18 cellular contexts compared by ENCODE assay signal in the genomic region with DNA sequence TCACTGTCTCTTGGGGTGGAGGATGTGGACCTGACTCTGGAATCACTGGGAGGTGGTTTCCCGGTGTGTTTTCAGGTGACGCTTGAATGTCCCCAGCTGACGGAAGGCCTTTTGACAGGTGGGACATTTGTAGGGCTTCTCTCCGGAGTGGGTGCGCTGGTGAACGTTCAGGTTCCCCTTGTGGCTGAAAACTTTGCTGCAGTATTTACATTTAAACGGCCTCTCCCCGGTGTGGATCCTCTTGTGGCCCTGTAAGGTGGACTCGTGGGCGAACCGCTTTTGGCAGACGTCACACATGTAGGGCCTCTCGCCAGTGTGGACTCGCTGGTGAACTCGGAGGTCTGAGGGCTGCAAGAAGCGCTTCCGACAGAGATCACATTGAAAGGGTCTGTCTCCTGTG. TPM values are rescaled to one million over a fixed set of nuclear protein-coding genes. Genes with fewer than 3 reads are reported as not detected.
DNase-seq lines count a peak whose midpoint lies in the region; ATAC-seq and TF ChIP-seq lines count a peak whose summit lies in the region.
"Had no signal": no experiment of that assay in that cellular context is flagged by ENCODE, and none has a peak within 500 bp of the region (broad histone marks: within the 10 kb centered on the region; RNA-seq: fewer than 3 reads in every experiment).

No MANE protein-coding gene starts in this region.

- no peaks in the 10 kb centered on the region for H3K4me1 ChIP-seq in H9 (ENCODE audit: insufficient read depth, low read length)
- H3K4me1 ChIP-seq in neural progenitor cell: no peaks in the 10 kb centered on the region
- H3K4me1 ChIP-seq: Peyer's patch had no signal

- H2BK120ac ChIP-seq in H9 (ENCODE audit: low read depth, low read length, poor library complexity, severe bottlenecking): no peak overlapping the region

- no peak overlapping the region for H4K91ac ChIP-seq in H9 (ENCODE audit: insufficient read length, low read depth, low read length)

- H3K27ac ChIP-seq in H9 (ENCODE audit: insufficient read length, low read depth, low read length) (no peak overlapping the region), neural progenitor cell (no peak overlapping the region)
- H3K27ac ChIP-seq: Peyer's patch had no signal

- no peaks in the 10 kb centered on the region for H3K79me1 ChIP-seq in H9 (ENCODE audit: insufficient read depth, low read depth, low read length, poor library complexity, severe bottlenecking)

- H3K18ac ChIP-seq in H9 (ENCODE audit: insufficient read length, low read depth, low read length): no peak overlapping the region

- peaks cover 12% of the 10 kb centered on the region for H3K27me3 Mint-ChIP-seq in H9 (ENCODE audit: low read depth)
- peaks cover 8% of the 10 kb centered on the region for H3K27me3 Mint-ChIP-seq in neural progenitor cell (ENCODE audit: insufficient read depth, low read depth)
- peaks cover 9% of the 10 kb centered on the region for H3K27me3 Mint-ChIP-seq in activated T-cell treated with anti-CD3 and anti-CD28 coated beads, Interleukin-2, amount 50 U/mL, for 72 hours (ENCODE audit: low read depth)

- no peak overlapping the region for H4K5ac ChIP-seq in H9 (ENCODE audit: insufficient read length, low read depth, low read length)

- no peaks in the 10 kb centered on the region for H3K23me2 ChIP-seq in H9 (ENCODE audit: insufficient read length, low read depth, low read length, poor library complexity, severe bottlenecking)

- no peaks in the 10 kb centered on the region for H3K79me2 ChIP-seq in H9 (ENCODE audit: insufficient read depth, low read length)
- no peaks in the 10 kb centered on the region for H3K79me2 ChIP-seq in neural progenitor cell (ENCODE audit: low read depth)

- H3K9me3 Mint-ChIP-seq in H9 (peaks cover 0 to 54% of the 10 kb centered on the region in 2 experiments; a peak in 2 of 5 replicates), neural progenitor cell (no peaks in the 10 kb centered on the region)
- H3K9me3 Mint-ChIP-seq in activated T-cell treated with anti-CD3 and anti-CD28 coated beads, Interleukin-2, amount 50 U/mL, for 72 hours: no peaks in the 10 kb centered on the region

- H3K9ac ChIP-seq in H9 (ENCODE audit: extremely low read depth, insufficient read length, low read length): no peak overlapping the region
- no peak overlapping the region for H3K9ac ChIP-seq in neural progenitor cell

- no peak overlapping the region for H3K56ac ChIP-seq in H9 (ENCODE audit: insufficient read length, low read depth, low read length)

- H2BK5ac ChIP-seq in H9 (ENCODE audit: insufficient read length, low read length): no peak overlapping the region

- H3T11ph ChIP-seq in H9 (ENCODE audit: low read length): no peak overlapping the region

- H3K4me1 Mint-ChIP-seq in H9 (no peaks in the 10 kb centered on the region), neural progenitor cell (no peaks in the 10 kb centered on the region)
- H3K4me1 Mint-ChIP-seq in activated T-cell treated with anti-CD3 and anti-CD28 coated beads, Interleukin-2, amount 50 U/mL, for 72 hours (ENCODE audit: low read depth): peaks cover 6% of the 10 kb centered on the region

- H4K20me1 ChIP-seq in H9 (ENCODE audit: control insufficient read depth, insufficient read depth, insufficient read length) (no peaks in the 10 kb centered on the region), neural progenitor cell (ENCODE audit: low read depth) (no peaks in the 10 kb centered on the region)

- H3K14ac ChIP-seq in H9 (ENCODE audit: insufficient read depth, low read length): no peak overlapping the region

- H3K27ac Mint-ChIP-seq in H9 (no peak overlapping the region), neural progenitor cell (no peak overlapping the region)
- H3K27ac Mint-ChIP-seq in activated T-cell treated with anti-CD3 and anti-CD28 coated beads, Interleukin-2, amount 50 U/mL, for 72 hours: no peak overlapping the region

- no peaks in the 10 kb centered on the region for H3K36me3 ChIP-seq in neural progenitor cell
- H3K36me3 ChIP-seq: Peyer's patch had no signal

- H2AFZ ChIP-seq in H9 (ENCODE audit: low read length): no peak overlapping the region
- no peak overlapping the region for H2AFZ ChIP-seq in neural progenitor cell (replicated peaks)

- H3K4me3 Mint-ChIP-seq in H9: no peak overlapping the region
- no peak overlapping the region for H3K4me3 Mint-ChIP-seq in neural progenitor cell
- H3K4me3 Mint-ChIP-seq in activated T-cell treated with anti-CD3 and anti-CD28 coated beads, Interleukin-2, amount 50 U/mL, for 72 hours: no peak overlapping the region

- no peak overlapping the region for H2AK5ac ChIP-seq in H9 (ENCODE audit: insufficient read length, low read length)

- H3K23ac ChIP-seq in H9 (ENCODE audit: insufficient read length, low read depth, low read length): no peak overlapping the region

- DNase-seq in DMS53 (lab: John Stamatoyannopoulos, UW) (peak; percentile 37), DMS53 treated with DMSO at 0.1 percent for 48 hours (lab: John Stamatoyannopoulos, UW; ENCODE audit: unreplicated experiment) (no peak), H9 (no peak), UCSD-AML1 (lab: John Stamatoyannopoulos, UW; ENCODE audit: unreplicated experiment) (peak; percentile 12), neural progenitor cell (ENCODE audit: low spot score) (peak; percentile 8), SHP77 treated with DMSO at 0.1 percent for 48 hours (lab: John Stamatoyannopoulos, UW) (no peak), middle frontal gyrus (ENCODE audit: extremely low spot score, low spot score) (no peak)
- no peak for DNase-seq in activated T-cell treated with anti-CD3 and anti-CD28 coated beads, Interleukin-2, amount 50 U/mL, for 72 hours
- DNase-seq: 8988T, C1 segment of cervical spinal cord, COR-L47, DMS79, NCI-H146, NCI-H2107, NCI-H69, Peyer's patch, SHP77 had no signal

- H3K9me3 ChIP-seq in H9 (ENCODE audit: control insufficient read depth, low read depth, low read length) (no peaks in the 10 kb centered on the region), neural progenitor cell (ENCODE audit: low read depth) (no peaks in the 10 kb centered on the region)
- H3K9me3 ChIP-seq: Peyer's patch had no signal

- no peak overlapping the region for H2BK15ac ChIP-seq in H9 (ENCODE audit: low read depth, low read length)

- peak; percentile 26; the same call in 1 of the 3 replicates for TF ChIP-seq CTCF in H9 (conservative IDR thresholded peaks at IDR 0.05)
- TF ChIP-seq CTCF in neural progenitor cell (IDR thresholded peaks at IDR 0.05): peak; percentile 21

- H4K8ac ChIP-seq in H9 (replicated peaks; ENCODE audit: insufficient read length, low read depth, low read length): no peak overlapping the region

- no CpG with 5 or more reads among the region's 17 CpGs for WGBS in H9 (ENCODE audit: extremely low coverage, insufficient read length, low lambda C conversion rate)

- no peak for ATAC-seq in activated T-cell treated with anti-CD3 and anti-CD28 coated beads, Interleukin-2, amount 50 U/mL, for 72 hours (replicated peaks in 1 of 2)

- H3K27me3 ChIP-seq in H9 (ENCODE audit: insufficient read depth, low read length) (no peaks in the 10 kb centered on the region), neural progenitor cell (no peaks in the 10 kb centered on the region)
- H3K27me3 ChIP-seq: Peyer's patch had no signal

- H2BK12ac ChIP-seq in H9 (ENCODE audit: insufficient read length, low read depth, low read length): no peak overlapping the region

- no peak overlapping the region for H3K4me3 ChIP-seq in neural progenitor cell
- H3K4me3 ChIP-seq: Peyer's patch had no signal

- no peak overlapping the region for H2BK20ac ChIP-seq in H9 (ENCODE audit: low read depth, low read length, poor library complexity, severe bottlenecking)

- no peak overlapping the region for H3K4ac ChIP-seq in H9 (ENCODE audit: low read depth, low read length)

- H3K4me2 ChIP-seq in H9 (ENCODE audit: insufficient read depth, insufficient read length, low read length): no peak overlapping the region
- H3K4me2 ChIP-seq in neural progenitor cell: no peak overlapping the region

- H3F3A ChIP-seq in neural progenitor cell (ENCODE audit: low read depth): no peaks in the 10 kb centered on the region

- H3K36me3 Mint-ChIP-seq in H9 (ENCODE audit: insufficient read depth in 1 of 3, low read depth in 3 of 3) (no peaks in the 10 kb centered on the region), neural progenitor cell (no peaks in the 10 kb centered on the region)
- no peaks in the 10 kb centered on the region for H3K36me3 Mint-ChIP-seq in activated T-cell treated with anti-CD3 and anti-CD28 coated beads, Interleukin-2, amount 50 U/mL, for 72 hours (ENCODE audit: insufficient read depth in 2 of 2)

RNA-seq across cellular contexts. Expression of a gene that starts 7.8 kb away (rescaled TPM):
- total RNA-seq in H9 (2021): 0.13 TPM in 1 of 2 replicates, not detected in the other
- not detected in 2 replicates for total RNA-seq in neural progenitor cell (ENCODE audit: low replicate concordance)
- not detected for total RNA-seq in activated T-cell treated with anti-CD3 and anti-CD28 coated beads, Interleukin-2, amount 50 U/mL, for 72 hours
- total RNA-seq: G401, Peyer's patch had no signal

RNA-seq across cellular contexts. Expression of a gene that starts 12.3 kb away (rescaled TPM):
- not detected in 2 replicates for total RNA-seq in H9 (2021)
- not detected in 2 replicates for total RNA-seq in neural progenitor cell (ENCODE audit: low replicate concordance)
- total RNA-seq in activated T-cell treated with anti-CD3 and anti-CD28 coated beads, Interleukin-2, amount 50 U/mL, for 72 hours: not detected
- total RNA-seq: G401, Peyer's patch had no signal

RNA-seq across cellular contexts. Expression of a gene that starts 14.0 kb away (rescaled TPM):
- not detected in 2 replicates for total RNA-seq in H9 (2021)
- 0.71 and 1.8 TPM in 2 replicates for total RNA-seq in neural progenitor cell (ENCODE audit: low replicate concordance)
- not detected for total RNA-seq in activated T-cell treated with anti-CD3 and anti-CD28 coated beads, Interleukin-2, amount 50 U/mL, for 72 hours
- total RNA-seq: G401, Peyer's patch had no signal

RNA-seq across cellular contexts. Expression of a gene that starts 48.7 kb away (rescaled TPM):
- 48.8 and 49.7 TPM in 2 replicates for total RNA-seq in H9 (2021)
- total RNA-seq in neural progenitor cell (ENCODE audit: low replicate concordance): 7.0 and 51.8 TPM in 2 replicates
- 10 to 100 TPM; 37.1 to 42.9 TPM for total RNA-seq in activated T-cell treated with anti-CD3 and anti-CD28 coated beads, Interleukin-2, amount 50 U/mL, for 72 hours

Comparison
In these comparisons a context has a peak if more than half of its experiments do, and no peak if none do; other contexts are left out.
1. DNase-seq: peak in DMS53 (single experiment), UCSD-AML1 (single experiment) and neural progenitor cell (single experiment); none in DMS53 treated with DMSO at 0.1 percent for 48 hours (single experiment), H9 (single experiment), activated T-cell treated with anti-CD3 and anti-CD28 coated beads, Interleukin-2, amount 50 U/mL, for 72 hours (0 of 2), SHP77 treated with DMSO at 0.1 percent for 48 hours (single experiment) and middle frontal gyrus (single experiment).